Comparison of ENCODE assay signal across 17 cellular contexts in the genomic region with DNA sequence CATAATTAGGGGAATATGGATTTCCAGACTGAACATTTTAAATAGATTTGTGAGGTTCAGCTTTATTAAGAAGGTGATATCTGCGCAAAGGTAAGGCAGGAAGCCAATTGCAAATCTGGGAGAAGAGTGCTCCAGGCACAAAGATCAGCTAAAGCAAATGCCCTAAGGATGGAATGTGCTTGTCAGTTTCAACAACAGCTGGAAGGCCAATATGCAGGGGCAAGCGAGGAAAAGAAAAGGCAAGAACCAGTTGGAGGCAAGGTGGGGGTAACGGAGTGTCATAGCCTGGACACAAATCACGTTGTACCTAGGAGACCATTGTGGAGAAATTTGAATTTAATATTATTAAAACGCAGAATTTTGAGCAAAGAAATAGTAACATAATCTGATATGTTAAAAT.
DNase-seq lines count a peak whose midpoint lies in the region; ATAC-seq and TF ChIP-seq lines count a peak whose summit lies in the region.
"Had no signal": no experiment of that assay in that cellular context is flagged by ENCODE, and none has a peak within 500 bp of the region (broad histone marks: within the 10 kb centered on the region; RNA-seq: fewer than 3 reads in every experiment).

No MANE protein-coding gene starts in this region.

- H3K4me1 ChIP-seq in GM23338 (ENCODE audit: insufficient read depth), result peaks cover 18% of the 10 kb centered on the region; the same call in 1 of the 2 replicates
- H3K4me1 ChIP-seq: BLaER1 had no signal

- DNase-seq in GM23338 (ENCODE audit: low spot score) (peak; percentile 55), WTC11 (ENCODE audit: low spot score) (peak; percentile 10), iPS-NIHi11 (ENCODE audit: low spot score) (peak; percentile 11), occipital lobe (lab: John Stamatoyannopoulos, UW) (no peak), brain microvascular endothelial cell (no peak), T-helper 1 cell (no peak), posterior vena cava (ENCODE audit: low spot score) (no peak)
- DNase-seq: 8988T; CD4-positive, alpha-beta memory T cell; DMS153; DMS79; GF-D8; HFFc6; IMR-90 had no signal

- no peaks in the 10 kb centered on the region for H3K27me3 Mint-ChIP-seq in GM23338 (ENCODE audit: insufficient read depth, low read depth, poor library complexity)
- H3K27me3 Mint-ChIP-seq in WTC11 (ENCODE audit: low read depth), result no peaks in the 10 kb centered on the region
- H3K27me3 Mint-ChIP-seq: CD4-positive, alpha-beta memory T cell had no signal

- no peaks in the 10 kb centered on the region for H3K36me3 Mint-ChIP-seq in GM23338 (ENCODE audit: low read depth)
- 0 out of 2 replicates have a peak, but pooled peaks cover 1% of the 10 kb centered on the region for H3K36me3 Mint-ChIP-seq in WTC11
- H3K36me3 Mint-ChIP-seq: CD14-positive monocyte; CD4-positive, alpha-beta memory T cell had no signal

- no peaks in the 10 kb centered on the region for H3K9me2 ChIP-seq in GM23338 (ENCODE audit: insufficient read depth)

- H2AFZ ChIP-seq in GM23338, result no peak overlapping the region

- no peak overlapping the region for H3K4me3 ChIP-seq in GM23338
- H3K4me3 ChIP-seq in brain microvascular endothelial cell (ENCODE audit: low read depth, low read length), result no peak overlapping the region
- H3K4me3 ChIP-seq: BLaER1 had no signal

- no peak overlapping the region for H3K4me2 ChIP-seq in GM23338
- H3K4me2 ChIP-seq: BLaER1 had no signal

- no peak for TF ChIP-seq CTCF in GM23338 (conservative IDR thresholded peaks at IDR 0.05; ENCODE audit: low read depth in 2 of 2)
- no peak for TF ChIP-seq CTCF in WTC11 (IDR thresholded peaks at IDR 0.05)
- TF ChIP-seq CTCF in brain microvascular endothelial cell (IDR thresholded peaks at IDR 0.05; ENCODE audit: low read depth, low read length, missing control alignments), result no peak

- H3K36me3 ChIP-seq in GM23338 (ENCODE audit: insufficient read depth) (no peaks in the 10 kb centered on the region), brain microvascular endothelial cell (replicated peaks) (no peaks in the 10 kb centered on the region)
- H3K36me3 ChIP-seq: BLaER1 had no signal

- intact Hi-C loops in posterior vena cava (cut with DNase I), result no loop called here

- no peaks in the 10 kb centered on the region for H3F3A ChIP-seq in GM23338 (replicated peaks; ENCODE audit: low read depth)

- H3K9me3 Mint-ChIP-seq in GM23338 (no peaks in the 10 kb centered on the region; the same call in 2 of the 3 replicates), WTC11 (peaks cover 9% of the 10 kb centered on the region)
- H3K9me3 Mint-ChIP-seq: HFFc6 had no signal

- POLR2A ChIA-PET in WTC11 (lab: Charles Lee), result no interaction called here

- H3K27ac Mint-ChIP-seq in GM23338, result no peak overlapping the region
- H3K27ac Mint-ChIP-seq in WTC11, result peak overlapping the region; percentile 67; the same call in 1 of the 2 replicates
- H3K27ac Mint-ChIP-seq: CD14-positive monocyte; CD4-positive, alpha-beta memory T cell; HFFc6 had no signal

- in situ Hi-C loops in brain microvascular endothelial cell (cut with HindIII; ENCODE audit: low pct_ligation_motif_present, low sequenced_read_pairs), result no loop called here

- CTCF ChIA-PET in WTC11 (lab: Charles Lee), result no interaction called here

- H3K4me1 Mint-ChIP-seq in GM23338, result peaks cover 24% of the 10 kb centered on the region
- peaks cover 25% of the 10 kb centered on the region for H3K4me1 Mint-ChIP-seq in WTC11
- H3K4me1 Mint-ChIP-seq: CD14-positive monocyte; CD4-positive, alpha-beta memory T cell had no signal

- H3K27ac ChIP-seq in GM23338 (ENCODE audit: low read depth), result no peak overlapping the region
- H3K27ac ChIP-seq in brain microvascular endothelial cell, result no peak overlapping the region
- H3K27ac ChIP-seq: BLaER1 had no signal

- no peaks in the 10 kb centered on the region for H3K79me2 ChIP-seq in GM23338 (replicated peaks; ENCODE audit: insufficient read depth)

- no peaks in the 10 kb centered on the region for H3K27me3 ChIP-seq in GM23338 (ENCODE audit: insufficient read depth)
- no peaks in the 10 kb centered on the region for H3K27me3 ChIP-seq in brain microvascular endothelial cell (replicated peaks)
- H3K27me3 ChIP-seq: BLaER1 had no signal

- H3K4me3 Mint-ChIP-seq in GM23338, result no peak overlapping the region
- no peak overlapping the region for H3K4me3 Mint-ChIP-seq in WTC11
- H3K4me3 Mint-ChIP-seq: CD14-positive monocyte; CD4-positive, alpha-beta memory T cell; HFFc6 had no signal

- peak; percentile 72 for ATAC-seq in GM23338
- peak; percentile 79 for ATAC-seq in WTC11
- ATAC-seq: HCT116 had no signal

- no peaks in the 10 kb centered on the region for H4K20me1 ChIP-seq in GM23338 (replicated peaks; ENCODE audit: insufficient read depth)
- H4K20me1 ChIP-seq: BLaER1 had no signal

TF ChIP-seq in GM23338, 12 proteins besides CTCF, POLR2A, EP300 and RAD21:
- no peak for TF ChIP-seq EZH2phosphoT487 (IDR thresholded peaks at IDR 0.05; ENCODE audit: unreplicated experiment)
- TF ChIP-seq NANOG (IDR thresholded peaks at IDR 0.05; ENCODE audit: borderline replicate concordance), result 0 out of 2 replicates have a peak, but pooled peaks have one; percentile 25

TF ChIP-seq in WTC11, 78 proteins besides CTCF, POLR2A, EP300 and RAD21 (continues in another document):
- TF ChIP-seq ZNF416 (CRISPR knock-in tag; IDR thresholded peaks at IDR 0.05), result no peak
- TF ChIP-seq, protein P1, sequence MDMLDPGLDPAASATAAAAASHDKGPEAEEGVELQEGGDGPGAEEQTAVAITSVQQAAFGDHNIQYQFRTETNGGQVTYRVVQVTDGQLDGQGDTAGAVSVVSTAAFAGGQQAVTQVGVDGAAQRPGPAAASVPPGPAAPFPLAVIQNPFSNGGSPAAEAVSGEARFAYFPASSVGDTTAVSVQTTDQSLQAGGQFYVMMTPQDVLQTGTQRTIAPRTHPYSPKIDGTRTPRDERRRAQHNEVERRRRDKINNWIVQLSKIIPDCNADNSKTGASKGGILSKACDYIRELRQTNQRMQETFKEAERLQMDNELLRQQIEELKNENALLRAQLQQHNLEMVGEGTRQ (CRISPR knock-in tag; IDR thresholded peaks at IDR 0.05), result no peak
- TF ChIP-seq, protein P2, sequence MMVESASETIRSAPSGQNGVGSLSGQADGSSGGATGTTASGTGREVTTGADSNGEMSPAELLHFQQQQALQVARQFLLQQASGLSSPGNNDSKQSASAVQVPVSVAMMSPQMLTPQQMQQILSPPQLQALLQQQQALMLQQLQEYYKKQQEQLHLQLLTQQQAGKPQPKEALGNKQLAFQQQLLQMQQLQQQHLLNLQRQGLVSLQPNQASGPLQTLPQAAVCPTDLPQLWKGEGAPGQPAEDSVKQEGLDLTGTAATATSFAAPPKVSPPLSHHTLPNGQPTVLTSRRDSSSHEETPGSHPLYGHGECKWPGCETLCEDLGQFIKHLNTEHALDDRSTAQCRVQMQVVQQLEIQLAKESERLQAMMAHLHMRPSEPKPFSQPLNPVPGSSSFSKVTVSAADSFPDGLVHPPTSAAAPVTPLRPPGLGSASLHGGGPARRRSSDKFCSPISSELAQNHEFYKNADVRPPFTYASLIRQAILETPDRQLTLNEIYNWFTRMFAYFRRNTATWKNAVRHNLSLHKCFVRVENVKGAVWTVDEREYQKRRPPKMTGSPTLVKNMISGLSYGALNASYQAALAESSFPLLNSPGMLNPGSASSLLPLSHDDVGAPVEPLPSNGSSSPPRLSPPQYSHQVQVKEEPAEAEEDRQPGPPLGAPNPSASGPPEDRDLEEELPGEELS (CRISPR knock-in tag; IDR thresholded peaks at IDR 0.05), result no peak
- no peak for TF ChIP-seq NFYB (CRISPR knock-in tag; conservative IDR thresholded peaks at IDR 0.05; ENCODE audit: low read depth)
- TF ChIP-seq, protein P3, sequence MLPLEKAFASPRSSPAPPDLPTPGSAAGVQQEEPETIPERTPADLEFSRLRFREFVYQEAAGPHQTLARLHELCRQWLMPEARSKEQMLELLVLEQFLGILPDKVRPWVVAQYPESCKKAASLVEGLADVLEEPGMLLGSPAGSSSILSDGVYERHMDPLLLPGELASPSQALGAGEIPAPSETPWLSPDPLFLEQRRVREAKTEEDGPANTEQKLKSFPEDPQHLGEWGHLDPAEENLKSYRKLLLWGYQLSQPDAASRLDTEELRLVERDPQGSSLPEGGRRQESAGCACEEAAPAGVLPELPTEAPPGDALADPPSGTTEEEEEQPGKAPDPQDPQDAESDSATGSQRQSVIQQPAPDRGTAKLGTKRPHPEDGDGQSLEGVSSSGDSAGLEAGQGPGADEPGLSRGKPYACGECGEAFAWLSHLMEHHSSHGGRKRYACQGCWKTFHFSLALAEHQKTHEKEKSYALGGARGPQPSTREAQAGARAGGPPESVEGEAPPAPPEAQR (CRISPR knock-in tag; IDR thresholded peaks at IDR 0.05), result no peak
- no peak for TF ChIP-seq NR3C1 (CRISPR knock-in tag; conservative IDR thresholded peaks at IDR 0.05; ENCODE audit: low read depth)
- no peak for TF ChIP-seq FOXK1 (CRISPR knock-in tag; IDR thresholded peaks at IDR 0.05)
- TF ChIP-seq, protein P4, sequence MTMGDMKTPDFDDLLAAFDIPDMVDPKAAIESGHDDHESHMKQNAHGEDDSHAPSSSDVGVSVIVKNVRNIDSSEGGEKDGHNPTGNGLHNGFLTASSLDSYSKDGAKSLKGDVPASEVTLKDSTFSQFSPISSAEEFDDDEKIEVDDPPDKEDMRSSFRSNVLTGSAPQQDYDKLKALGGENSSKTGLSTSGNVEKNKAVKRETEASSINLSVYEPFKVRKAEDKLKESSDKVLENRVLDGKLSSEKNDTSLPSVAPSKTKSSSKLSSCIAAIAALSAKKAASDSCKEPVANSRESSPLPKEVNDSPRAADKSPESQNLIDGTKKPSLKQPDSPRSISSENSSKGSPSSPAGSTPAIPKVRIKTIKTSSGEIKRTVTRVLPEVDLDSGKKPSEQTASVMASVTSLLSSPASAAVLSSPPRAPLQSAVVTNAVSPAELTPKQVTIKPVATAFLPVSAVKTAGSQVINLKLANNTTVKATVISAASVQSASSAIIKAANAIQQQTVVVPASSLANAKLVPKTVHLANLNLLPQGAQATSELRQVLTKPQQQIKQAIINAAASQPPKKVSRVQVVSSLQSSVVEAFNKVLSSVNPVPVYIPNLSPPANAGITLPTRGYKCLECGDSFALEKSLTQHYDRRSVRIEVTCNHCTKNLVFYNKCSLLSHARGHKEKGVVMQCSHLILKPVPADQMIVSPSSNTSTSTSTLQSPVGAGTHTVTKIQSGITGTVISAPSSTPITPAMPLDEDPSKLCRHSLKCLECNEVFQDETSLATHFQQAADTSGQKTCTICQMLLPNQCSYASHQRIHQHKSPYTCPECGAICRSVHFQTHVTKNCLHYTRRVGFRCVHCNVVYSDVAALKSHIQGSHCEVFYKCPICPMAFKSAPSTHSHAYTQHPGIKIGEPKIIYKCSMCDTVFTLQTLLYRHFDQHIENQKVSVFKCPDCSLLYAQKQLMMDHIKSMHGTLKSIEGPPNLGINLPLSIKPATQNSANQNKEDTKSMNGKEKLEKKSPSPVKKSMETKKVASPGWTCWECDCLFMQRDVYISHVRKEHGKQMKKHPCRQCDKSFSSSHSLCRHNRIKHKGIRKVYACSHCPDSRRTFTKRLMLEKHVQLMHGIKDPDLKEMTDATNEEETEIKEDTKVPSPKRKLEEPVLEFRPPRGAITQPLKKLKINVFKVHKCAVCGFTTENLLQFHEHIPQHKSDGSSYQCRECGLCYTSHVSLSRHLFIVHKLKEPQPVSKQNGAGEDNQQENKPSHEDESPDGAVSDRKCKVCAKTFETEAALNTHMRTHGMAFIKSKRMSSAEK (CRISPR knock-in tag; IDR thresholded peaks at IDR 0.05; ENCODE audit: borderline replicate concordance), result no peak

Comparison
In these comparisons a context has a peak if more than half of its experiments do, and no peak if none do; other contexts are left out.
1. DNase-seq: peak in GM23338 (single experiment), WTC11 (single experiment) and iPS-NIHi11 (single experiment); none in occipital lobe (single experiment), brain microvascular endothelial cell (single experiment), T-helper 1 cell (0 of 5) and posterior vena cava (single experiment).